In the genomic region with DNA sequence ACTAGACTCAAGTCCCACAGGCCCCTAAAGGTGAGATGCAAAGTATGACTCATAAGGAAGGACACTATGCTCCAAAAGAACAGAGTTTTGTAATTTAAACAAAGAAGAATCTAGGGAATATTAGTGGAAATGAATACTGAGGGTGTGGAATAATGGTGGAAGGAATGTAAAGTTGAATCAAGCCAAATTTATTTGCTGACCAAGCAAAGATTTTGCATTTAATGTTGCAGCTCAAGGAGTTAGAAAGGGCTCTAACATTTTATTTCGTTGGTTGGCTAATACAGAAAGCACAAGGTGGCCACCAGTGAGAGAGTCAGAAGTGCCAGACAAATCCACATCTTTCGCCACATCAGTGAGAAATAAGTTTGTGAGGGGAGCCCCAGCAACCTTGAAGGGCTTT, we compare ENCODE assay signal across 7 cellular contexts.
"Had no signal": no experiment of that assay in that cellular context is flagged by ENCODE, and none has a peak within 500 bp of the region (broad histone marks: within the 10 kb centered on the region; RNA-seq: fewer than 3 reads in every experiment).

No MANE protein-coding gene starts in this region.

- H3K36me3 ChIP-seq: HAP-1 had no signal

- H3K4me3 ChIP-seq: GM23248, HAP-1 had no signal

- H3K4me1 ChIP-seq: HAP-1 had no signal

- H2AFZ ChIP-seq: GM23248 had no signal

- H3K9ac ChIP-seq: GM23248 had no signal

- H3K27ac ChIP-seq: GM23248 had no signal

- DNase-seq: GM23248, GOT3, H7, HFFc6, KG1 had no signal

- ATAC-seq: HCT116 had no signal

- H3K9me3 ChIP-seq: HAP-1 had no signal
